ENCODE assay signal across 8 cellular contexts in the genomic region with DNA sequence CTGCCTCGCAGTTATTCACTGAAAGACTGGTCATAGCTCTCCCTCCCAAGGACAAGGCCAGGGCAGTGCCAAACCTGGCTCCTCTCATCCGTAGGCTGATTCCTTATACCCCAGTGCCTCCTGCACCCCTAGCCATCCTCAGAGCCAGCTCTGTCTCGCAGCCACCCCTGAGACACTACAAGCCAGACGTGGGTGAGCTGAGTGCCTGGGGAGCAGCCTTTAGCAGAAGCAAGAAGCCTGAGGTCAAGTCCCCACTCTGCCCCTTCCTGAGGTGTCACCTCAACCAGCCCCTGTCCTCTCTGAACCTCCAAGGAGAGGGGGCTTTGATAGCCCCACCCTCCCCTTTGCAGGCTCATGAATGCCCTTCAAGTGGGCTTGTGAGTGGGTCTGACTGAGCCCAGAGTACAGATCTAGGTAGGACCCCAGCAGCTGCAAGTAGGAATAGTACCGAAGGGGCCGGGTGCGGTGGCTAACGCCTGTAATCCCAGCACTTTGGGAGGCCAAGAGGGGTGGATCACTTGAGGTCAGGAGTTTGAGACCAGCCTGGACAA. TPM values are rescaled to one million over a fixed set of nuclear protein-coding genes. Genes with fewer than 3 reads are reported as not detected.
DNase-seq lines count a peak whose midpoint lies in the region; ATAC-seq, FAIRE-seq and TF ChIP-seq lines count a peak whose summit lies in the region.

No MANE protein-coding gene starts in this region.

- peaks cover 21% of the 10 kb centered on the region for H3K4me1 Mint-ChIP-seq in T-helper 17 cell

- ATAC-seq in T-helper 17 cell (no peak), GM21723 (IDR thresholded peaks at IDR 0.05; ENCODE audit: unreplicated experiment) (no peak)

- peak overlapping the region; percentile 76 to 82 for H3K4me3 ChIP-seq in foreskin fibroblast (ENCODE audit: low read depth in 1 of 2, low read length in 2 of 2)
- peak overlapping the region; percentile 66 for H3K4me3 ChIP-seq in skeletal muscle cell (ENCODE audit: low read depth, low read length)

- H3K4me3 Mint-ChIP-seq in T-helper 17 cell = peak overlapping the region; percentile 96

- DNase-seq in H54 (ENCODE audit: insufficient read length, low spot score) (peak; percentile 83), T-helper 17 cell (no peak), foreskin fibroblast (no peak), skeletal muscle cell (ENCODE audit: low read depth) (no peak), HuH-7.5 (ENCODE audit: low spot score) (no peak), cerebellar nuclear complex (lab: John Stamatoyannopoulos, UW) (no peak), COLO668 (lab: John Stamatoyannopoulos, UW; ENCODE audit: unreplicated experiment) (no peak)

- H3K36me3 Mint-ChIP-seq in T-helper 17 cell (ENCODE audit: low read depth) = no peaks in the 10 kb centered on the region

- H3K9me3 ChIP-seq in T-helper 17 cell (ENCODE audit: control insufficient read depth, low read length, poor library complexity, severe bottlenecking) = no peaks in the 10 kb centered on the region

- no peaks in the 10 kb centered on the region for H3K27me3 Mint-ChIP-seq in T-helper 17 cell

- peak overlapping the region; percentile 84 for H3K27ac Mint-ChIP-seq in T-helper 17 cell

- TF ChIP-seq CTCF in foreskin fibroblast (IDR thresholded peaks at IDR 0.05; ENCODE audit: low read depth, low read length) = no peak

- no peak for FAIRE-seq in H54 (lab: Jason Lieb, UNC)

- TF ChIP-seq POLR2A in H54 (IDR thresholded peaks at IDR 0.05; ENCODE audit: low read depth, low read length) = no peak

RNA-seq across cellular contexts. Expression of a gene that starts 14.8 kb away (rescaled TPM):
- total RNA-seq in T-helper 17 cell = 100 to 1,000 TPM; 116 to 123 TPM

RNA-seq across cellular contexts. Expression of a gene that starts 16.2 kb away (rescaled TPM):
- 10 to 100 TPM; 17.1 to 19.2 TPM for total RNA-seq in T-helper 17 cell

RNA-seq across cellular contexts. Expression of a gene that starts 30.8 kb away (rescaled TPM):
- total RNA-seq in T-helper 17 cell = 100 to 1,000 TPM; 103 to 121 TPM

RNA-seq across cellular contexts. Expression of a gene that starts 45.7 kb away (rescaled TPM):
- not detected for total RNA-seq in T-helper 17 cell

RNA-seq across cellular contexts. Expression of a gene that starts 54.0 kb away (rescaled TPM):
- total RNA-seq in T-helper 17 cell = 10 to 100 TPM; 87.6 to 90.2 TPM
